18 cellular contexts compared by ENCODE assay signal in the genomic region with DNA sequence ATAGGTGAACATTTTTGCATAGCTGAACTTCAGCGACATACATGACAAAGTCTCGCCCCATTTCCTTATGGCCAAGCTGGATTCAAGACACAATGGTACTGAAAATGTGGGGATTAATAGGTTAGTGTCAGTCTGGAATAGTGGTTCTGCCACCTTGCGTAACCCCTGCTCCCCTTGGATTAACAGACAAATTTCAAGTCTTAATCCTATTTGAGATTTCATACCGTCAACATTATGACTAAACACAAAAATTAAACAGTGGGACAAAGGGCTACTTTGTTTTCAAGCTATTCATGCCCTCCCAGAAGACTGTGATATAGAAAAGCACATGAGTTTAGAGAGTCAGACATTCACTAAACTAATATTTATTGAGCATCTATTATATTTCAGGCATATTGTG.
"Had no signal": no experiment of that assay in that cellular context is flagged by ENCODE, and none has a peak within 500 bp of the region (broad histone marks: within the 10 kb centered on the region; RNA-seq: fewer than 3 reads in every experiment).

No MANE protein-coding gene starts in this region.

- H3K36me3 Mint-ChIP-seq: memory B cell had no signal

- H3K27me3 ChIP-seq: adrenal gland, colonic mucosa, foreskin keratinocyte, sigmoid colon, thyroid gland, uterus had no signal

- H3K27me3 Mint-ChIP-seq: activated naive CD4-positive, alpha-beta T cell treated with anti-CD3 and anti-CD28 coated beads, Interleukin-2, amount 10 ng/mL, durations not matched to agents 7 days and 5 days; memory B cell had no signal

- H3K9me3 ChIP-seq: adrenal gland, colonic mucosa, sigmoid colon, thyroid gland, uterus had no signal

- ATAC-seq: activated CD4-positive, CD25-positive, alpha-beta regulatory T cell treated with anti-CD3 and anti-CD28 coated beads, Interleukin-2, amount 50 U/mL, for 24 hours; foreskin keratinocyte; left ventricle myocardium superior had no signal

- H3K27ac Mint-ChIP-seq: activated naive CD4-positive, alpha-beta T cell treated with anti-CD3 and anti-CD28 coated beads, Interleukin-2, amount 10 ng/mL, durations not matched to agents 7 days and 5 days; activated T-helper 2 cell treated with anti-CD3 and anti-CD28 coated beads, Interferon-gamma antibody, Interleukin-2, Interleukin-4, amounts not matched to agents 10 μg/mL and 5 μg/mL and 100 μg/mL, durations not matched to agents 14 hours and 24 hours and 36 hours had no signal

- H3K4me3 ChIP-seq: adrenal gland, colonic mucosa, sigmoid colon, thyroid gland, uterus had no signal

- H3K36me3 ChIP-seq: adrenal gland, colonic mucosa, sigmoid colon, thyroid gland, uterus had no signal

- H3K4me1 ChIP-seq: uterus had no signal

- H3K9me3 Mint-ChIP-seq: activated naive CD4-positive, alpha-beta T cell treated with anti-CD3 and anti-CD28 coated beads, Interleukin-2, amount 10 ng/mL, durations not matched to agents 7 days and 5 days; activated T-helper 2 cell treated with anti-CD3 and anti-CD28 coated beads, Interferon-gamma antibody, Interleukin-2, Interleukin-4, amounts not matched to agents 10 μg/mL and 5 μg/mL and 100 μg/mL, durations not matched to agents 14 hours and 24 hours and 36 hours; memory B cell; neural crest cell had no signal

- H3K4me3 Mint-ChIP-seq: activated naive CD4-positive, alpha-beta T cell treated with anti-CD3 and anti-CD28 coated beads, Interleukin-2, amount 10 ng/mL, durations not matched to agents 7 days and 5 days; memory B cell; neural crest cell had no signal

- DNase-seq: activated CD4-positive, alpha-beta T cell treated with anti-CD3 and anti-CD28 coated beads, Interleukin-2, amount 50 U/mL, for 1 hour; activated CD8-positive, alpha-beta memory T cell treated with anti-CD3 and anti-CD28 coated beads for 24 hours; activated naive CD4-positive, alpha-beta T cell treated with anti-CD3 and anti-CD28 coated beads, Interleukin-2, amount 10 ng/mL, durations not matched to agents 7 days and 5 days; adrenal gland; central memory CD4-positive, alpha-beta T cell; colonic mucosa; foreskin keratinocyte; glutamatergic neuron; left ventricle myocardium superior; sigmoid colon; stimulated activated CD4-positive, alpha-beta T cell treated with anti-CD3 and anti-CD28 coated beads, Interleukin-1b, Interleukin-23, amount 100 ng/mL, for 48 hours; T-helper 9 cell; thyroid gland; uterus had no signal
